Comparison of ENCODE assay signal across 1 cellular context in genomic region chr12:26736563-26737486, GRCh38.
TF ChIP-seq lines count a peak whose summit lies in the region.

No MANE protein-coding gene starts in this region.

TF ChIP-seq in HepG2, 621 proteins besides CTCF, POLR2A, EP300 and RAD21 (continued from another document and continues in another):
- no peak for TF ChIP-seq ZBTB14 (CRISPR knock-in tag; IDR thresholded peaks at IDR 0.05)
- TF ChIP-seq ZNF431 (CRISPR knock-in tag; IDR thresholded peaks at IDR 0.05; ENCODE audit: borderline replicate concordance, low read depth), result peak; percentile 69; the same call in 1 of the 2 replicates
- peak; percentile 54; the same call in 1 of the 2 replicates for TF ChIP-seq SKIL (CRISPR knock-in tag; IDR thresholded peaks at IDR 0.05; ENCODE audit: borderline replicate concordance)
- no peak for TF ChIP-seq ZBTB42 (CRISPR knock-in tag; IDR thresholded peaks at IDR 0.05)
- TF ChIP-seq HMGXB4 (CRISPR knock-in tag; IDR thresholded peaks at IDR 0.05; ENCODE audit: borderline replicate concordance in 1 of 2, low read depth in 1 of 2), result peak in 1 of 2 experiments; percentile 50; a peak in 1 of 4 replicates
- TF ChIP-seq ZNF678 (CRISPR knock-in tag; IDR thresholded peaks at IDR 0.05), result no peak
- peak; percentile 97 for TF ChIP-seq FOXK1 (CRISPR knock-in tag; IDR thresholded peaks at IDR 0.05; ENCODE audit: borderline replicate concordance, low read depth)
- TF ChIP-seq HIC2 (CRISPR knock-in tag; IDR thresholded peaks at IDR 0.05; ENCODE audit: low read depth), result peak; percentile 61; the same call in 1 of the 2 replicates
- peak; percentile 71 for TF ChIP-seq HOXA3 (CRISPR knock-in tag; IDR thresholded peaks at IDR 0.05)
- TF ChIP-seq SMYD3 (CRISPR knock-in tag; IDR thresholded peaks at IDR 0.05), result peak; percentile 72; the same call in 1 of the 2 replicates
- no peak for TF ChIP-seq CHD4 (IDR thresholded peaks at IDR 0.05; ENCODE audit: borderline replicate concordance, low read length)
- TF ChIP-seq KDM3A (CRISPR knock-in tag; IDR thresholded peaks at IDR 0.05; ENCODE audit: low read depth), result peak; percentile 51; the same call in 1 of the 2 replicates
- TF ChIP-seq MBNL3 (CRISPR knock-in tag; conservative IDR thresholded peaks at IDR 0.05), result no peak
- peak; percentile 8; the same call in 1 of the 2 replicates for TF ChIP-seq ZNF629 (CRISPR knock-in tag; conservative IDR thresholded peaks at IDR 0.05)
- TF ChIP-seq E2F5 (CRISPR knock-in tag; conservative IDR thresholded peaks at IDR 0.05), result no peak
- TF ChIP-seq ZNF646 (CRISPR knock-in tag; IDR thresholded peaks at IDR 0.05), result peak; percentile 67; the same call in 1 of the 2 replicates
- peak; percentile 97 for TF ChIP-seq ZFP1 (CRISPR knock-in tag; IDR thresholded peaks at IDR 0.05)
- TF ChIP-seq SOX5 (CRISPR knock-in tag; IDR thresholded peaks at IDR 0.05; ENCODE audit: borderline replicate concordance), result peak; percentile 98
- TF ChIP-seq NRL (CRISPR knock-in tag; IDR thresholded peaks at IDR 0.05; ENCODE audit: borderline replicate concordance), result no peak
- TF ChIP-seq NR2C2 (CRISPR knock-in tag; IDR thresholded peaks at IDR 0.05; ENCODE audit: borderline replicate concordance), result peak; percentile 54; the same call in 1 of the 2 replicates
- TF ChIP-seq ZNF256 (CRISPR knock-in tag; conservative IDR thresholded peaks at IDR 0.05), result no peak
- peak; percentile 20; the same call in 1 of the 2 replicates for TF ChIP-seq ZNF800 (CRISPR knock-in tag; IDR thresholded peaks at IDR 0.05)
- peak; percentile 58; the same call in 1 of the 2 replicates for TF ChIP-seq ARNT2 (CRISPR knock-in tag; IDR thresholded peaks at IDR 0.05; ENCODE audit: low read depth)
- TF ChIP-seq ZNF335 (CRISPR knock-in tag; IDR thresholded peaks at IDR 0.05), result peak; percentile 69; the same call in 1 of the 2 replicates
- no peak for TF ChIP-seq ZBTB2 (CRISPR knock-in tag; IDR thresholded peaks at IDR 0.05; ENCODE audit: low read depth)
- TF ChIP-seq MAFF (IDR thresholded peaks at IDR 0.05; ENCODE audit: low read depth, low read length), result peak; percentile 66
- TF ChIP-seq CBX5 (CRISPR knock-in tag; IDR thresholded peaks at IDR 0.05; ENCODE audit: borderline replicate concordance), result no peak
- TF ChIP-seq ARID2 (CRISPR knock-in tag; IDR thresholded peaks at IDR 0.05; ENCODE audit: borderline replicate concordance), result peak; percentile 68; the same call in 1 of the 2 replicates
- TF ChIP-seq IRX3 (CRISPR knock-in tag; IDR thresholded peaks at IDR 0.05; ENCODE audit: borderline replicate concordance, low read depth), result peak; percentile 37; the same call in 1 of the 2 replicates
- peak; percentile 86 for TF ChIP-seq KAT8 (CRISPR knock-in tag; IDR thresholded peaks at IDR 0.05)
- TF ChIP-seq ZBTB43 (CRISPR knock-in tag; conservative IDR thresholded peaks at IDR 0.05), result peak; percentile 93
- no peak for TF ChIP-seq IKZF1 (IDR thresholded peaks at IDR 0.05)
- peak; percentile 99 for TF ChIP-seq FOXA3 (CRISPR knock-in tag; IDR thresholded peaks at IDR 0.05)
- TF ChIP-seq FOSL1 (CRISPR knock-in tag; IDR thresholded peaks at IDR 0.05; ENCODE audit: borderline replicate concordance), result peak; percentile 51; the same call in 1 of the 2 replicates
- TF ChIP-seq ZNF556 (CRISPR knock-in tag; IDR thresholded peaks at IDR 0.05; ENCODE audit: borderline replicate concordance), result peak; percentile 76; the same call in 1 of the 2 replicates
- TF ChIP-seq REL (CRISPR knock-in tag; conservative IDR thresholded peaks at IDR 0.05), result no peak
- peak; percentile 77; the same call in 1 of the 2 replicates for TF ChIP-seq SALL1 (CRISPR knock-in tag; IDR thresholded peaks at IDR 0.05)
- TF ChIP-seq CEBPG (CRISPR knock-in tag; IDR thresholded peaks at IDR 0.05), result peak; percentile 98
